ENCODE assay signal across 18 cellular contexts in genomic region chr7:139706837-139707236, GRCh38.
"Had no signal": no experiment of that assay in that cellular context is flagged by ENCODE, and none has a peak within 500 bp of the region (broad histone marks: within the 10 kb centered on the region; RNA-seq: fewer than 3 reads in every experiment).

No MANE protein-coding gene starts in this region.

- ATAC-seq: activated CD8-positive, alpha-beta T cell treated with anti-CD3 and anti-CD28 coated beads for 36 hours; activated T-cell treated with anti-CD3 and anti-CD28 coated beads, Interleukin-2, amount 50 U/mL, for 4 hours; esophagus mucosa; left ventricle myocardium superior; pancreas; stimulated activated naive B cell treated with anti-CD40 and anti-IgM and Interleukin-4, amounts not matched to agents 10 μg/mL and 1 μg/mL and 100 μg/mL, for 72 hours had no signal

- H3K27me3 ChIP-seq: colonic mucosa, hepatocyte, neural progenitor cell, pancreas, tibial nerve had no signal

- FAIRE-seq: keratinocyte, pancreas had no signal

- DNase-seq: activated B cell treated with CpG ODN at 0.5 μM for 24 hours; activated CD4-positive, alpha-beta T cell treated with anti-CD3 and anti-CD28 coated beads for 48 hours; activated CD8-positive, alpha-beta T cell treated with anti-CD3 and anti-CD28 coated beads for 36 hours; activated effector memory CD4-positive, alpha-beta T cell treated with Interleukin-2 at 50 U/mL for 16 hours; activated T-cell treated with anti-CD3 and anti-CD28 coated beads, Interleukin-2, amount 50 U/mL, for 4 hours; central memory CD4-positive, alpha-beta T cell; colonic mucosa; left ventricle myocardium superior; mesenchymal stem cell; pancreas; stimulated activated CD4-positive, alpha-beta T cell treated with anti-CD3 and anti-CD28 coated beads, Interleukin-2, amount 100 ng/mL, for 48 hours; stimulated activated naive B cell treated with anti-CD40 and anti-IgM and Interleukin-4, amounts not matched to agents 10 μg/mL and 1 μg/mL and 100 μg/mL, for 72 hours; T-helper 2 cell had no signal

- H3K36me3 ChIP-seq: colonic mucosa, neural progenitor cell, pancreas had no signal

- H3K9me3 ChIP-seq: colonic mucosa, pancreas, tibial nerve had no signal

- H3K27ac ChIP-seq: colonic mucosa, hepatocyte, neural progenitor cell, pancreas, tibial nerve had no signal

- H3K4me2 ChIP-seq: hepatocyte, neural progenitor cell had no signal

- H3K4me3 ChIP-seq: colonic mucosa, hepatocyte, neural progenitor cell, pancreas, tibial nerve had no signal

- H3K9ac ChIP-seq: neural progenitor cell had no signal

- H3K4me1 ChIP-seq: colonic mucosa had no signal

- H2AFZ ChIP-seq: hepatocyte, neural progenitor cell had no signal
